ENCODE assay signal across 8 cellular contexts in the genomic region with DNA sequence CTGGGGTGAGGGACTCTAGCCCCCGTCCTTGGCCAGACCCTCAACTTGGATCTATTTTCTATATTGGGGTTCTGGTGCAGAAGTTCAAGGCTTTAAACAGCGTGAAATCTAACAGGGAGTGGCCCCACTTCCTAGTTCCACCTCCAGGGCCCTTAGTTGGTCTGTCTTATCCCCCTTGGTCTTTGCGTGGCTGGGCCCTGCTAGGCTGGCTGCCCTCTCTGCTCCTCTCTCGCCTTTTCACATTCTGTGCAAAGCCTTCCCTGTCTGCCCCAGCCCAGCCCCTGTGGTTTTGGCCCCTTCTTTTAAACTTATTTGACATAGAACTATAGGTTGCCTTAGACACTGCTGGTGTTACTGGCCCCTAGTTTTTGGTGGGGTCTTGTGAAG. TPM values are rescaled to one million over a fixed set of nuclear protein-coding genes. Genes with fewer than 3 reads are reported as not detected.
A peak's percentile ranks its signal among the peaks of the same experiment; 100 is the strongest.
DNase-seq lines count a peak whose midpoint lies in the region; ATAC-seq and TF ChIP-seq lines count a peak whose summit lies in the region.

No MANE protein-coding gene starts in this region.

- H3K36me3 ChIP-seq in DND-41 (ENCODE audit: insufficient read depth, low read length), result peaks cover 23% of the 10 kb centered on the region
- H3K36me3 ChIP-seq in breast epithelium, result no peaks in the 10 kb centered on the region
- no peaks in the 10 kb centered on the region for H3K36me3 ChIP-seq in osteoblast (ENCODE audit: insufficient read depth, low read length)

- H3K9me3 ChIP-seq in DND-41 (ENCODE audit: insufficient read depth, low read length, severe bottlenecking), result no peaks in the 10 kb centered on the region
- no peaks in the 10 kb centered on the region for H3K9me3 ChIP-seq in breast epithelium
- no peaks in the 10 kb centered on the region for H3K9me3 ChIP-seq in osteoblast (ENCODE audit: low read depth, low read length)

- DNase-seq in DND-41 (no peak), breast epithelium (ENCODE audit: low spot score in 2 of 2) (no peak), osteoblast (ENCODE audit: insufficient read length, low spot score, missing footprints) (no peak), NCI-H187 treated with DMSO at 0.1 percent for 48 hours (lab: John Stamatoyannopoulos, UW) (no peak), NCI-H2227 (lab: John Stamatoyannopoulos, UW; ENCODE audit: unreplicated experiment) (no peak), A172 (ENCODE audit: low spot score) (no peak)

- ATAC-seq in DND-41 (ENCODE audit: insufficient read depth, low read depth) (peak; percentile 31), HG02870 (IDR thresholded peaks at IDR 0.05; ENCODE audit: unreplicated experiment) (peak; percentile 11), HG03025 (IDR thresholded peaks at IDR 0.05; ENCODE audit: low FRiP score, unreplicated experiment) (no peak)

- H3K4me3 ChIP-seq in DND-41 (ENCODE audit: low read depth in 1 of 2, low read length in 2 of 2), result no peak overlapping the region
- H3K4me3 ChIP-seq in breast epithelium, result peak overlapping the region in 2 of 3 donors; percentile 13 to 56
- no peak overlapping the region for H3K4me3 ChIP-seq in osteoblast (ENCODE audit: insufficient read depth, low read length)

- H3K4me1 ChIP-seq in DND-41 (ENCODE audit: insufficient read depth, low read length) (peaks cover 15% of the 10 kb centered on the region), breast epithelium (peaks cover 0 to 17% of the 10 kb centered on the region in 2 donors), osteoblast (ENCODE audit: insufficient read depth, low read length) (peaks cover 18% of the 10 kb centered on the region)

- H4K20me1 ChIP-seq in DND-41 (ENCODE audit: insufficient read depth, low read length) (peaks cover 9% of the 10 kb centered on the region), osteoblast (ENCODE audit: insufficient read depth, low read length) (no peaks in the 10 kb centered on the region)

- TF ChIP-seq CTCF in DND-41 (IDR thresholded peaks at IDR 0.05; ENCODE audit: borderline replicate concordance, extremely low read depth, low read length, poor library complexity, severe bottlenecking), result no peak
- no peak for TF ChIP-seq CTCF in breast epithelium (IDR thresholded peaks at IDR 0.05)
- no peak for TF ChIP-seq CTCF in osteoblast (IDR thresholded peaks at IDR 0.05; ENCODE audit: extremely low read depth, low read depth, low read length)

- no peak overlapping the region for H3K9ac ChIP-seq in DND-41 (ENCODE audit: low read depth, low read length)

- no peak for TF ChIP-seq POLR2A in breast epithelium (IDR thresholded peaks at IDR 0.05)

- H3K79me2 ChIP-seq in DND-41 (ENCODE audit: insufficient read depth, low read length) (peaks cover 16% of the 10 kb centered on the region), osteoblast (ENCODE audit: insufficient read depth, low read length) (peaks cover 15% of the 10 kb centered on the region)

- intact Hi-C loops in breast epithelium (cut with DNase I; ENCODE audit: low total_unique reads), result loop anchor here (2.0 kb wide), 1 partner anchor 64 kb away; no protein-coding TSS in a partner anchor

- H2AFZ ChIP-seq in DND-41 (ENCODE audit: low read depth, low read length) (no peak overlapping the region), osteoblast (ENCODE audit: low read length) (peak overlapping the region; percentile 24)

- H3K4me2 ChIP-seq in DND-41 (ENCODE audit: insufficient read depth, low read length) (no peak overlapping the region), osteoblast (ENCODE audit: insufficient read depth, low read length) (no peak overlapping the region)

- H3K27me3 ChIP-seq in DND-41 (ENCODE audit: insufficient read depth, low read length, poor library complexity) (no peaks in the 10 kb centered on the region), breast epithelium (no peaks in the 10 kb centered on the region), osteoblast (ENCODE audit: insufficient read depth, low read length) (no peaks in the 10 kb centered on the region)

- H3K27ac ChIP-seq in DND-41 (ENCODE audit: low read length) (no peak overlapping the region), breast epithelium (peak overlapping the region; percentile 70 to 89), osteoblast (ENCODE audit: low read depth, low read length) (no peak overlapping the region)

RNA-seq across cellular contexts. Expression of gene PPCDC, which starts 5.6 kb away (rescaled TPM):
- total RNA-seq in breast epithelium (10 to 100 TPM; 17.3 to 19.0 (median 18.9) TPM), osteoblast (5.6 and 6.5 TPM in 2 replicates)
- total RNA-seq in A172 (2014; rRNA removed; shearing (Covaris generic)), result 16.1 and 19.1 TPM in 2 replicates

RNA-seq across cellular contexts. Expression of gene SCAMP5, which starts 33.6 kb away (rescaled TPM):
- total RNA-seq in breast epithelium (1 to 10 TPM; 2.2 to 7.5 (median 4.5) TPM), osteoblast (0.88 and 1.8 TPM in 2 replicates)
- total RNA-seq in A172 (2014; rRNA removed; shearing (Covaris generic)), result 4.7 and 5.9 TPM in 2 replicates

Comparison
In these comparisons a context has a peak if more than half of its experiments do, and no peak if none do; other contexts are left out.
1. H3K27ac ChIP-seq: peak in breast epithelium (2 of 2); none in DND-41 (single experiment) and osteoblast (single experiment).
2. H3K4me3 ChIP-seq: peak in breast epithelium (2 of 3); none in DND-41 (0 of 2) and osteoblast (single experiment).